Comparison of ENCODE assay signal across 1 cellular context in genomic region chr13:53121879-53122278, GRCh38.
TF ChIP-seq lines count a peak whose summit lies in the region.

No MANE protein-coding gene starts in this region.

TF ChIP-seq in GM23338, 12 proteins besides CTCF, POLR2A, EP300 and RAD21 (continued from another document):
- TF ChIP-seq, protein P1, sequence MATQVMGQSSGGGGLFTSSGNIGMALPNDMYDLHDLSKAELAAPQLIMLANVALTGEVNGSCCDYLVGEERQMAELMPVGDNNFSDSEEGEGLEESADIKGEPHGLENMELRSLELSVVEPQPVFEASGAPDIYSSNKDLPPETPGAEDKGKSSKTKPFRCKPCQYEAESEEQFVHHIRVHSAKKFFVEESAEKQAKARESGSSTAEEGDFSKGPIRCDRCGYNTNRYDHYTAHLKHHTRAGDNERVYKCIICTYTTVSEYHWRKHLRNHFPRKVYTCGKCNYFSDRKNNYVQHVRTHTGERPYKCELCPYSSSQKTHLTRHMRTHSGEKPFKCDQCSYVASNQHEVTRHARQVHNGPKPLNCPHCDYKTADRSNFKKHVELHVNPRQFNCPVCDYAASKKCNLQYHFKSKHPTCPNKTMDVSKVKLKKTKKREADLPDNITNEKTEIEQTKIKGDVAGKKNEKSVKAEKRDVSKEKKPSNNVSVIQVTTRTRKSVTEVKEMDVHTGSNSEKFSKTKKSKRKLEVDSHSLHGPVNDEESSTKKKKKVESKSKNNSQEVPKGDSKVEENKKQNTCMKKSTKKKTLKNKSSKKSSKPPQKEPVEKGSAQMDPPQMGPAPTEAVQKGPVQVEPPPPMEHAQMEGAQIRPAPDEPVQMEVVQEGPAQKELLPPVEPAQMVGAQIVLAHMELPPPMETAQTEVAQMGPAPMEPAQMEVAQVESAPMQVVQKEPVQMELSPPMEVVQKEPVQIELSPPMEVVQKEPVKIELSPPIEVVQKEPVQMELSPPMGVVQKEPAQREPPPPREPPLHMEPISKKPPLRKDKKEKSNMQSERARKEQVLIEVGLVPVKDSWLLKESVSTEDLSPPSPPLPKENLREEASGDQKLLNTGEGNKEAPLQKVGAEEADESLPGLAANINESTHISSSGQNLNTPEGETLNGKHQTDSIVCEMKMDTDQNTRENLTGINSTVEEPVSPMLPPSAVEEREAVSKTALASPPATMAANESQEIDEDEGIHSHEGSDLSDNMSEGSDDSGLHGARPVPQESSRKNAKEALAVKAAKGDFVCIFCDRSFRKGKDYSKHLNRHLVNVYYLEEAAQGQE (IDR thresholded peaks at IDR 0.05; ENCODE audit: unreplicated experiment) = no peak
- TF ChIP-seq POLR2AphosphoS5 (IDR thresholded peaks at IDR 0.05; ENCODE audit: low read depth) = no peak
- TF ChIP-seq EZH2 (IDR thresholded peaks at IDR 0.05; ENCODE audit: low read depth, unreplicated experiment) = no peak
- TF ChIP-seq ETS1 (IDR thresholded peaks at IDR 0.05) = no peak
- no peak for TF ChIP-seq CREB1 (CRISPR knock-in tag; IDR thresholded peaks at IDR 0.05; ENCODE audit: low read depth)
- no peak for TF ChIP-seq NANOG (IDR thresholded peaks at IDR 0.05; ENCODE audit: borderline replicate concordance)
- TF ChIP-seq ZNF331 (CRISPR knock-in tag; IDR thresholded peaks at IDR 0.05; ENCODE audit: low read depth) = no peak
